12 cellular contexts compared by ENCODE assay signal in genomic region chr20:4369119-4369797, GRCh38.
DNase-seq lines count a peak whose midpoint lies in the region; ATAC-seq lines count a peak whose summit lies in the region.
"Had no signal": no experiment of that assay in that cellular context is flagged by ENCODE, and none has a peak within 500 bp of the region (broad histone marks: within the 10 kb centered on the region; RNA-seq: fewer than 3 reads in every experiment).

No MANE protein-coding gene starts in this region.

- H3K9me3 Mint-ChIP-seq in activated CD4-positive, alpha-beta T cell treated with anti-CD3 and anti-CD28 coated beads, Interleukin-2, amount 10 ng/mL, durations not matched to agents 7 days and 5 days, result peaks cover 11% of the 10 kb centered on the region
- peaks cover 0 to 13% of the 10 kb centered on the region in 2 donors for H3K9me3 Mint-ChIP-seq in activated naive CD4-positive, alpha-beta T cell treated with anti-CD3 and anti-CD28 coated beads, Interleukin-2, amount 50 U/mL, for 72 hours
- no peaks in the 10 kb centered on the region for H3K9me3 Mint-ChIP-seq in natural killer cell treated with Interleukin-12 subunit alpha and Interleukin-12 subunit beta and Interleukin-15 and Interleukin-18, amount 100 ng/mL, for 72 hours
- H3K9me3 Mint-ChIP-seq: naive B cell had no signal

- H3K4me1 Mint-ChIP-seq in activated CD4-positive, alpha-beta T cell treated with anti-CD3 and anti-CD28 coated beads, Interleukin-2, amount 10 ng/mL, durations not matched to agents 7 days and 5 days, result peaks cover 30% of the 10 kb centered on the region
- H3K4me1 Mint-ChIP-seq in natural killer cell treated with Interleukin-12 subunit alpha and Interleukin-12 subunit beta and Interleukin-15 and Interleukin-18, amount 100 ng/mL, for 72 hours (ENCODE audit: low read depth in 2 of 2), result peaks cover 13 to 14% of the 10 kb centered on the region in 2 donors

- H3K27ac Mint-ChIP-seq in activated CD4-positive, alpha-beta T cell treated with anti-CD3 and anti-CD28 coated beads, Interleukin-2, amount 10 ng/mL, durations not matched to agents 7 days and 5 days, result peak overlapping the region; percentile 90
- peak overlapping the region; percentile 66 to 92 for H3K27ac Mint-ChIP-seq in activated naive CD4-positive, alpha-beta T cell treated with anti-CD3 and anti-CD28 coated beads, Interleukin-2, amount 50 U/mL, for 72 hours
- peak overlapping the region; percentile 73 to 84 for H3K27ac Mint-ChIP-seq in natural killer cell treated with Interleukin-12 subunit alpha and Interleukin-12 subunit beta and Interleukin-15 and Interleukin-18, amount 100 ng/mL, for 72 hours

- DNase-seq in activated CD4-positive, alpha-beta T cell treated with anti-CD3 and anti-CD28 coated beads, Interleukin-2, amount 10 ng/mL, durations not matched to agents 7 days and 5 days, result no peak
- DNase-seq in activated CD4-positive, alpha-beta T cell treated with anti-CD3 and anti-CD28 coated beads, Interleukin-2, amount 50 U/mL, for 1 hour, result no peak
- no peak for DNase-seq in activated naive CD4-positive, alpha-beta T cell treated with anti-CD3 and anti-CD28 coated beads, Interleukin-2, amount 50 U/mL, for 72 hours (ENCODE audit: low spot score in 2 of 2)
- DNase-seq in natural killer cell treated with Interleukin-12 subunit alpha and Interleukin-12 subunit beta and Interleukin-15 and Interleukin-18, amount 100 ng/mL, for 72 hours (ENCODE audit: low spot score), result no peak
- DNase-seq in CD1c-positive myeloid dendritic cell (ENCODE audit: extremely low spot score), result no peak
- DNase-seq in stimulated activated naive CD4-positive, alpha-beta T cell (lab: John Stamatoyannopoulos, UW), result no peak
- DNase-seq: lower lobe of right lung, naive B cell, NCI-H226, SJCRH30 had no signal

- CTCF ChIA-PET in activated CD4-positive, alpha-beta T cell treated with anti-CD3 and anti-CD28 coated beads, Interleukin-2, amount 10 ng/mL, durations not matched to agents 7 days and 5 days (lab: Charles Lee), result no interaction called here

- POLR2A ChIA-PET in activated CD4-positive, alpha-beta T cell treated with anti-CD3 and anti-CD28 coated beads, Interleukin-2, amount 10 ng/mL, durations not matched to agents 7 days and 5 days (lab: Charles Lee), result no interaction called here

- peaks cover 8% of the 10 kb centered on the region for H3K36me3 Mint-ChIP-seq in activated CD4-positive, alpha-beta T cell treated with anti-CD3 and anti-CD28 coated beads, Interleukin-2, amount 10 ng/mL, durations not matched to agents 7 days and 5 days (ENCODE audit: low read depth)
- peaks cover 0 to 33% of the 10 kb centered on the region in 2 donors for H3K36me3 Mint-ChIP-seq in activated naive CD4-positive, alpha-beta T cell treated with anti-CD3 and anti-CD28 coated beads, Interleukin-2, amount 50 U/mL, for 72 hours
- no peaks in the 10 kb centered on the region for H3K36me3 Mint-ChIP-seq in natural killer cell treated with Interleukin-12 subunit alpha and Interleukin-12 subunit beta and Interleukin-15 and Interleukin-18, amount 100 ng/mL, for 72 hours
- H3K36me3 Mint-ChIP-seq: naive B cell had no signal

- peak; percentile 19 for ATAC-seq in GM19452 (IDR thresholded peaks at IDR 0.05; ENCODE audit: unreplicated experiment)
- ATAC-seq in activated naive CD4-positive, alpha-beta T cell treated with anti-CD3 and anti-CD28 coated beads, Interleukin-2, amount 50 U/mL, for 72 hours, result no peak
- no peak for ATAC-seq in natural killer cell treated with Interleukin-12 subunit alpha and Interleukin-12 subunit beta and Interleukin-15 and Interleukin-18, amount 100 ng/mL, for 72 hours
- ATAC-seq in GM21576 (IDR thresholded peaks at IDR 0.05; ENCODE audit: unreplicated experiment), result no peak

- H3K4me3 Mint-ChIP-seq in activated CD4-positive, alpha-beta T cell treated with anti-CD3 and anti-CD28 coated beads, Interleukin-2, amount 10 ng/mL, durations not matched to agents 7 days and 5 days, result peak overlapping the region; percentile 7
- peak overlapping the region; percentile 43 for H3K4me3 Mint-ChIP-seq in natural killer cell treated with Interleukin-12 subunit alpha and Interleukin-12 subunit beta and Interleukin-15 and Interleukin-18, amount 100 ng/mL, for 72 hours

- peaks cover 4% of the 10 kb centered on the region for H3K27me3 Mint-ChIP-seq in activated CD4-positive, alpha-beta T cell treated with anti-CD3 and anti-CD28 coated beads, Interleukin-2, amount 10 ng/mL, durations not matched to agents 7 days and 5 days
- peaks cover 7% of the 10 kb centered on the region in 2 donors for H3K27me3 Mint-ChIP-seq in natural killer cell treated with Interleukin-12 subunit alpha and Interleukin-12 subunit beta and Interleukin-15 and Interleukin-18, amount 100 ng/mL, for 72 hours
- H3K27me3 Mint-ChIP-seq: naive B cell had no signal
